In genomic region chr12:4421590-4422031, GRCh38 we compare ENCODE assay signal across 9 cellular contexts. TPM values are rescaled to one million over a fixed set of nuclear protein-coding genes. Genes with fewer than 3 reads are reported as not detected.
A peak's percentile ranks its signal among the peaks of the same experiment; 100 is the strongest.
DNase-seq lines count a peak whose midpoint lies in the region; ATAC-seq, FAIRE-seq and TF ChIP-seq lines count a peak whose summit lies in the region.
"Had no signal": no experiment of that assay in that cellular context is flagged by ENCODE, and none has a peak within 500 bp of the region (broad histone marks: within the 10 kb centered on the region; RNA-seq: fewer than 3 reads in every experiment).

No MANE protein-coding gene starts in this region.

- no peaks in the 10 kb centered on the region for H3K9me3 Mint-ChIP-seq in CD4-positive, alpha-beta memory T cell
- H3K9me3 Mint-ChIP-seq in type B pancreatic cell = no peaks in the 10 kb centered on the region

- H3K4me3 ChIP-seq in CD4-positive, alpha-beta memory T cell (ENCODE audit: low read length in 2 of 2) = no peak overlapping the region
- no peak overlapping the region for H3K4me3 ChIP-seq in kidney (ENCODE audit: low read length in 2 of 2)

- no peaks in the 10 kb centered on the region for H3K4me1 ChIP-seq in CD4-positive, alpha-beta memory T cell (ENCODE audit: insufficient read depth, low read length)
- no peaks in the 10 kb centered on the region for H3K4me1 ChIP-seq in kidney (ENCODE audit: control insufficient read depth in 1 of 2, insufficient read depth in 1 of 2, low read depth in 1 of 2, low read length in 2 of 2)

- FAIRE-seq in kidney (lab: Jason Lieb, UNC) = no peak

- peaks cover 0 to 1% (median 0%) of the 10 kb centered on the region in 4 donors for H3K4me1 Mint-ChIP-seq in CD4-positive, alpha-beta memory T cell
- peaks cover 6% of the 10 kb centered on the region for H3K4me1 Mint-ChIP-seq in type B pancreatic cell (ENCODE audit: unreplicated experiment)

- peaks cover 5 to 6% of the 10 kb centered on the region in 2 donors for H3K27me3 Mint-ChIP-seq in CD4-positive, alpha-beta memory T cell
- peaks cover 41% of the 10 kb centered on the region for H3K27me3 Mint-ChIP-seq in type B pancreatic cell

- H3K27ac Mint-ChIP-seq in CD4-positive, alpha-beta memory T cell = peak overlapping the region in 1 of 7 donors; percentile 38
- no peak overlapping the region for H3K27ac Mint-ChIP-seq in type B pancreatic cell

- ATAC-seq in HG02763 (IDR thresholded peaks at IDR 0.05; ENCODE audit: unreplicated experiment) = no peak

- CTCF ChIA-PET in CD4-positive, alpha-beta memory T cell (lab: Charles Lee; ENCODE audit: partially characterized antibody) = interaction anchor here (0.7 to 5.7 kb wide), 13 partner anchors 10 to 110 kb away, joined by 3 to 86 read pairs (median 4); no protein-coding TSS in a partner anchor

- H3K4me3 Mint-ChIP-seq in CD4-positive, alpha-beta memory T cell = no peak overlapping the region
- H3K4me3 Mint-ChIP-seq in type B pancreatic cell = no peak overlapping the region

- peak in 4 of 5 donors; percentile 42 to 57 (median 46) for DNase-seq in CD4-positive, alpha-beta memory T cell
- DNase-seq in GM19238 (ENCODE audit: insufficient read length, low spot score) = peak; percentile 59
- DNase-seq in NCI-H526 (lab: John Stamatoyannopoulos, UW) = peak; percentile 52 to 75
- DNase-seq in astrocyte of the hippocampus (ENCODE audit: low read depth, low spot score) = peak; percentile 64
- DNase-seq in kidney = no peak
- DNase-seq in type B pancreatic cell (ENCODE audit: extremely low spot score, unreplicated experiment) = no peak
- no peak for DNase-seq in nucleus accumbens (lab: John Stamatoyannopoulos, UW)

- H3K36me3 Mint-ChIP-seq in CD4-positive, alpha-beta memory T cell = no peaks in the 10 kb centered on the region
- no peaks in the 10 kb centered on the region for H3K36me3 Mint-ChIP-seq in type B pancreatic cell

- no peaks in the 10 kb centered on the region for H3K27me3 ChIP-seq in CD4-positive, alpha-beta memory T cell (ENCODE audit: insufficient read depth, low read length)

- TF ChIP-seq CTCF in kidney (IDR thresholded peaks at IDR 0.05; ENCODE audit: borderline replicate concordance, extremely low read depth, insufficient read depth) (peak; percentile 43), type B pancreatic cell (conservative IDR thresholded peaks at IDR 0.05) (peak; percentile 85)

- no peak overlapping the region for H3K27ac ChIP-seq in CD4-positive, alpha-beta memory T cell (ENCODE audit: low read depth, low read length)
- no peak overlapping the region for H3K27ac ChIP-seq in kidney (ENCODE audit: low read depth in 2 of 2, low read length in 2 of 2)

- intact Hi-C loops in CD4-positive, alpha-beta memory T cell (cut with micrococcal nuclease) = loop anchor here (1.0 to 5.0 kb wide), 3 partner anchors 85 to 336 kb away; no protein-coding TSS in a partner anchor
- intact Hi-C loops in kidney (cut with DNase I) = no loop called here

- no peaks in the 10 kb centered on the region for H3K9me3 ChIP-seq in CD4-positive, alpha-beta memory T cell (ENCODE audit: control insufficient read depth in 1 of 2, low read length in 2 of 2)
- H3K9me3 ChIP-seq in kidney (ENCODE audit: control insufficient read depth in 1 of 2, low read length in 2 of 2) = no peaks in the 10 kb centered on the region

- POLR2A ChIA-PET in CD4-positive, alpha-beta memory T cell (lab: Charles Lee; ENCODE audit: partially characterized antibody) = no interaction called here

- H3K9ac ChIP-seq in kidney (ENCODE audit: low read length in 2 of 2) = no peak overlapping the region

- no peaks in the 10 kb centered on the region for H3K36me3 ChIP-seq in CD4-positive, alpha-beta memory T cell (ENCODE audit: insufficient read depth, low read length)
- no peaks in the 10 kb centered on the region for H3K36me3 ChIP-seq in kidney (ENCODE audit: control insufficient read depth in 1 of 2, insufficient read depth in 2 of 2, low read length in 2 of 2)

RNA-seq across cellular contexts. Expression of gene FGF6, which starts 24.0 kb away (rescaled TPM):
- total RNA-seq in CD4-positive, alpha-beta memory T cell = not detected
- polyA plus RNA-seq in CD4-positive, alpha-beta memory T cell = not detected
- not detected for total RNA-seq in kidney
- polyA plus RNA-seq in kidney (ENCODE audit: insufficient read depth, low read depth, low replicate concordance) = not detected
- total RNA-seq in type B pancreatic cell (ENCODE audit: low replicate concordance) = not detected in 2 replicates
- total RNA-seq: pulmonary artery endothelial cell had no signal

RNA-seq across cellular contexts. Expression of gene FGF23, which starts 42.1 kb away (rescaled TPM):
- total RNA-seq in CD4-positive, alpha-beta memory T cell = not detected
- polyA plus RNA-seq in CD4-positive, alpha-beta memory T cell = not detected
- total RNA-seq in kidney = not detected
- polyA plus RNA-seq in kidney (ENCODE audit: insufficient read depth, low read depth, low replicate concordance) = not detected
- 0.10 TPM in 1 of 2 replicates, not detected in the other for total RNA-seq in type B pancreatic cell (ENCODE audit: low replicate concordance)
- total RNA-seq: pulmonary artery endothelial cell had no signal

Comparison
In these comparisons a context has a peak if more than half of its experiments do, and no peak if none do; other contexts are left out.
1. DNase-seq: peak in CD4-positive, alpha-beta memory T cell (4 of 5), GM19238 (single experiment), NCI-H526 (2 of 2) and astrocyte of the hippocampus (single experiment); none in kidney (single experiment), type B pancreatic cell (single experiment) and nucleus accumbens (0 of 56).